In the genomic region with DNA sequence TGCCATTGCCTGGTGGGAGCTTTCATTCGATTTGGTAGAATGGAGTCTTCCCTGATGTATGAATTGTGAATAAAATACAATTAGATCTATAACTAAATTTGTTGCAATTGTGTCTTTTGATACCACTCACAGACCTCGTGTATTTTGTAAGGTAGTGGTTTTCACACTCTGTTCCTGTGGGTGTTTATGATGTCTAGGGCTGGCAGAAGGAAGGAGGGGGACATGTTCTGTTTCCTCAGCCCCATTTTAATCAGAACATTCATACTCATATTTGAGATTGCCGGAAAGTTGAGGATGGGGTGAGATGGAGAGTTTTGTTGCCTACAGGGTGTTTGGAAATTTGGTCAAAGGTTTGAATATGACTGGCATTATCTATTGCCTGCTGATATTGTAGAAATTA, we compare ENCODE assay signal across 24 cellular contexts. TPM values are rescaled to one million over a fixed set of nuclear protein-coding genes. Genes with fewer than 3 reads are reported as not detected.
DNase-seq lines count a peak whose midpoint lies in the region; ATAC-seq and TF ChIP-seq lines count a peak whose summit lies in the region.
"Had no signal": no experiment of that assay in that cellular context is flagged by ENCODE, and none has a peak within 500 bp of the region (broad histone marks: within the 10 kb centered on the region; RNA-seq: fewer than 3 reads in every experiment).

No MANE protein-coding gene starts in this region.

- peaks cover 18% of the 10 kb centered on the region for H3K36me3 Mint-ChIP-seq in stimulated activated naive CD8-positive, alpha-beta T cell treated with anti-CD3 and anti-CD28 coated beads, Interleukin-15, Interleukin-2, amounts not matched to agents 100 ng/mL and 50 ng/mL, for 24 hours (ENCODE audit: low read depth)
- H3K36me3 Mint-ChIP-seq in nephron (ENCODE audit: low read depth), result no peaks in the 10 kb centered on the region
- H3K36me3 Mint-ChIP-seq: neural progenitor cell had no signal

- no peak overlapping the region for H3K9ac ChIP-seq in neuronal stem cell (ENCODE audit: low read depth, low read length, poor library complexity)
- H3K9ac ChIP-seq: BLaER1 treated with 17β-estradiol and CSF1 and Interleukin-3, amounts not matched to agents 10 nM and 100 nM; neural progenitor cell had no signal

- H3K23ac ChIP-seq in neuronal stem cell (ENCODE audit: low read depth, low read length, poor library complexity), result no peak overlapping the region

- H2BK5ac ChIP-seq in neuronal stem cell (ENCODE audit: low read length), result no peak overlapping the region

- no peak overlapping the region for H4K91ac ChIP-seq in neuronal stem cell (ENCODE audit: low read depth, low read length, poor library complexity)

- H3K79me1 ChIP-seq in neuronal stem cell (ENCODE audit: low read depth, low read length), result peaks cover 6% of the 10 kb centered on the region

- no peak overlapping the region for H2AK5ac ChIP-seq in neuronal stem cell (ENCODE audit: low read depth, low read length)

- no peak overlapping the region for H2BK15ac ChIP-seq in neuronal stem cell (ENCODE audit: low read length)

- no peaks in the 10 kb centered on the region for H3K36me3 ChIP-seq in neuronal stem cell (replicated peaks in 1 of 2; ENCODE audit: control insufficient read depth in 2 of 2, insufficient read depth in 2 of 2, low read length in 2 of 2)
- H3K36me3 ChIP-seq: MG63, neural progenitor cell had no signal

- peaks cover 68% of the 10 kb centered on the region for H3K4me1 Mint-ChIP-seq in stimulated activated naive CD8-positive, alpha-beta T cell treated with anti-CD3 and anti-CD28 coated beads, Interleukin-15, Interleukin-2, amounts not matched to agents 100 ng/mL and 50 ng/mL, for 24 hours (ENCODE audit: low read depth)
- peaks cover 75% of the 10 kb centered on the region for H3K4me1 Mint-ChIP-seq in nephron

- no peak for TF ChIP-seq CTCF in nephron (IDR thresholded peaks at IDR 0.05; ENCODE audit: unreplicated experiment in 3 of 3)

- H3K27ac ChIP-seq in epithelial cell of prostate (peak overlapping the region; percentile 29), neuronal stem cell (replicated peaks; ENCODE audit: low read length) (no peak overlapping the region)
- H3K27ac ChIP-seq: BLaER1 treated with 17β-estradiol and CSF1 and Interleukin-3, amounts not matched to agents 10 nM and 100 nM; neural progenitor cell; psoas muscle; skin epidermis had no signal

- no peak for ATAC-seq in stimulated activated naive CD8-positive, alpha-beta T cell treated with anti-CD3 and anti-CD28 coated beads, Interleukin-15, Interleukin-2, amounts not matched to agents 100 U/mL and 50 U/mL, for 24 hours
- no peak for ATAC-seq in HG02759 (IDR thresholded peaks at IDR 0.05; ENCODE audit: unreplicated experiment)

- H3K27me3 ChIP-seq in neuronal stem cell (ENCODE audit: control insufficient read depth in 3 of 3, insufficient read depth in 3 of 3, low read depth in 1 of 3, low read length in 3 of 3), result no peaks in the 10 kb centered on the region
- H3K27me3 ChIP-seq: BLaER1 treated with 17β-estradiol and CSF1 and Interleukin-3, amounts not matched to agents 10 nM and 100 nM; MG63; neural progenitor cell had no signal

- no CpG with 5 or more reads among the region's 3 CpGs for WGBS in neuronal stem cell (ENCODE audit: extremely low coverage in 2 of 2, insufficient read length in 2 of 2, insufficient replicate concordance in 1 of 2), 2 donors

- H2BK12ac ChIP-seq in neuronal stem cell (ENCODE audit: low read length), result no peak overlapping the region

- DNase-seq in stimulated activated naive CD8-positive, alpha-beta T cell treated with anti-CD3 and anti-CD28 coated beads, Interleukin-15, Interleukin-2, amounts not matched to agents 100 U/mL and 50 U/mL, for 24 hours, result no peak
- no peak for DNase-seq in epithelial cell of prostate (ENCODE audit: low read depth, low spot score)
- no peak for DNase-seq in neuronal stem cell (ENCODE audit: low spot score)
- DNase-seq in NCI-H187 treated with DMSO at 0.1 percent for 48 hours (lab: John Stamatoyannopoulos, UW), result no peak
- DNase-seq in epidermal melanocyte (ENCODE audit: insufficient read length, low spot score), result no peak
- DNase-seq: activated CD4-positive, alpha-beta T cell treated with anti-CD3 and anti-CD28 coated beads, Interleukin-2, amount 10 ng/mL, durations not matched to agents 7 days and 5 days; activated CD8-positive, alpha-beta memory T cell treated with anti-CD3 and anti-CD28 coated beads, Interleukin-2, amount 50 U/mL, for 4 hours; activated naive CD4-positive, alpha-beta T cell treated with Interleukin-2 at 50 U/mL for 16 hours; caudate nucleus; kidney glomerular epithelial cell; MG63; NCI-H1436 treated with DMSO at 0.1 percent for 48 hours; NCI-H2171; NCI-H526 treated with DMSO at 0.1 percent for 48 hours; psoas muscle; SHP77 treated with DMSO at 0.1 percent for 48 hours; stimulated activated CD4-positive, alpha-beta T cell treated with anti-CD3 and anti-CD28 coated beads, Interleukin-2, amount 100 ng/mL, for 48 hours had no signal

- peak overlapping the region; percentile 2 for H3K27ac Mint-ChIP-seq in stimulated activated naive CD8-positive, alpha-beta T cell treated with anti-CD3 and anti-CD28 coated beads, Interleukin-15, Interleukin-2, amounts not matched to agents 100 ng/mL and 50 ng/mL, for 24 hours
- H3K27ac Mint-ChIP-seq in nephron, result peak overlapping the region; percentile 60 to 77 (median 76)
- H3K27ac Mint-ChIP-seq: activated CD4-positive, alpha-beta T cell treated with anti-CD3 and anti-CD28 coated beads, Interleukin-2, amount 10 ng/mL, durations not matched to agents 7 days and 5 days; neural progenitor cell had no signal

- H3K18ac ChIP-seq in neuronal stem cell (ENCODE audit: low read length), result no peak overlapping the region

- no peak overlapping the region for H3K4me3 Mint-ChIP-seq in stimulated activated naive CD8-positive, alpha-beta T cell treated with anti-CD3 and anti-CD28 coated beads, Interleukin-15, Interleukin-2, amounts not matched to agents 100 ng/mL and 50 ng/mL, for 24 hours
- no peak overlapping the region for H3K4me3 Mint-ChIP-seq in nephron
- H3K4me3 Mint-ChIP-seq: activated CD4-positive, alpha-beta T cell treated with anti-CD3 and anti-CD28 coated beads, Interleukin-2, amount 10 ng/mL, durations not matched to agents 7 days and 5 days; neural progenitor cell had no signal

- no peak overlapping the region for H4K8ac ChIP-seq in neuronal stem cell (ENCODE audit: low read depth, low read length)

- peaks cover 5 to 17% of the 10 kb centered on the region in 2 donors for H3K4me1 ChIP-seq in neuronal stem cell (ENCODE audit: control insufficient read depth in 2 of 2, insufficient read depth in 1 of 2, low read depth in 1 of 2, low read length in 2 of 2)

- no peaks in the 10 kb centered on the region for H3K9me3 Mint-ChIP-seq in stimulated activated naive CD8-positive, alpha-beta T cell treated with anti-CD3 and anti-CD28 coated beads, Interleukin-15, Interleukin-2, amounts not matched to agents 100 ng/mL and 50 ng/mL, for 24 hours
- no peaks in the 10 kb centered on the region for H3K9me3 Mint-ChIP-seq in nephron
- H3K9me3 Mint-ChIP-seq: activated CD4-positive, alpha-beta T cell treated with anti-CD3 and anti-CD28 coated beads, Interleukin-2, amount 10 ng/mL, durations not matched to agents 7 days and 5 days; neural progenitor cell had no signal

- no peak overlapping the region for H3K4me3 ChIP-seq in neuronal stem cell (ENCODE audit: low read length in 2 of 2)
- H3K4me3 ChIP-seq: BLaER1 treated with 17β-estradiol and CSF1 and Interleukin-3, amounts not matched to agents 10 nM and 100 nM; MG63; neural progenitor cell; psoas muscle; skin epidermis had no signal

- H3K4me2 ChIP-seq in neuronal stem cell (ENCODE audit: insufficient read depth, low read length, poor library complexity, severe bottlenecking), result no peak overlapping the region
- H3K4me2 ChIP-seq: neural progenitor cell had no signal

- H2BK120ac ChIP-seq in neuronal stem cell (ENCODE audit: low read depth, low read length), result no peak overlapping the region

- no peak overlapping the region for H3K14ac ChIP-seq in neuronal stem cell (ENCODE audit: low read length)

- H3K9me3 ChIP-seq in neuronal stem cell (replicated peaks in 1 of 2; ENCODE audit: control insufficient read depth in 2 of 2, insufficient read depth in 1 of 2, low read depth in 1 of 2, low read length in 2 of 2), result no peaks in the 10 kb centered on the region
- H3K9me3 ChIP-seq: BLaER1 treated with 17β-estradiol and CSF1 and Interleukin-3, amounts not matched to agents 10 nM and 100 nM; MG63; psoas muscle had no signal

- H2AFZ ChIP-seq in neuronal stem cell (ENCODE audit: low read length), result no peak overlapping the region
- H2AFZ ChIP-seq: neural progenitor cell had no signal

- no peak overlapping the region for H3K4ac ChIP-seq in neuronal stem cell (ENCODE audit: low read length)

- H3K27me3 Mint-ChIP-seq in stimulated activated naive CD8-positive, alpha-beta T cell treated with anti-CD3 and anti-CD28 coated beads, Interleukin-15, Interleukin-2, amounts not matched to agents 100 ng/mL and 50 ng/mL, for 24 hours, result no peaks in the 10 kb centered on the region
- no peaks in the 10 kb centered on the region for H3K27me3 Mint-ChIP-seq in nephron (ENCODE audit: low read depth)
- H3K27me3 Mint-ChIP-seq: activated CD4-positive, alpha-beta T cell treated with anti-CD3 and anti-CD28 coated beads, Interleukin-2, amount 10 ng/mL, durations not matched to agents 7 days and 5 days had no signal

RNA-seq across cellular contexts. Expression of a gene that starts 42.9 kb away (rescaled TPM):
- polyA plus RNA-seq in neuronal stem cell (2013, experiment 1 of 2), result not detected
- not detected for polyA plus RNA-seq in neuronal stem cell (2013, experiment 2 of 2)
- polyA plus RNA-seq: mammary epithelial cell had no signal
